1 cellular context compared by ENCODE assay signal in the genomic region with DNA sequence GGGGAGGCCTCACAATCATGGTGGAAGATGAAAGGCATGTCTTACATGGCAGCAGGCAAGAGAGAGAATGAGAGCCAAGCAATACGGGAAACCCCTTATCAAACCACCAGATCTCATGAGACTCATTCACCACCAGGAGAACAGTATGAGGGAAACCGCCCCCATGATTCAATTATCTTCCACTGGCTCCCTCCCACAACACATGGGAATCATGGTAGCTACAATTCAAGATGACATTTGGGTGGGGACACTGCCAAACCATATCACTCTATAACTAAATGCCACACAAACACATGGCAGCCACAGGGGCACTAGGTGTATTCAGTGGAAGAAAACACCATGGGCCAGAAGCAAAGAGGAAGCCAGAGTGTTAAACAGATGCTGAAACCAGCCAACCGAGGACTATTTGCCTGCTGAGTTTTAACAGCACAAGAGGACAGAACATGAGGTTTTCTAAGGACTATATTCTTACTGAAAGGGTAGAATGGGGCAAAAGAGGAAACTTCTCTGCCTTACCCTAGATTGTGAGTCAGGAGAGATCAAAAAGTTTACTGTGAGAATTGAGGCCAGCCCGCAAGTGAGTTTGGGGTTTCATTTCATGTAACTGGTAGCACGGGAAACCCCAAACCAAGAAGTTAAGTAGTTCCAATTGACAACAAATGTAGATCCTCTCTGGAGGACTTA.
TF ChIP-seq lines count a peak whose summit lies in the region.

No MANE protein-coding gene starts in this region.

TF ChIP-seq in IMR-90, 13 proteins besides CTCF, POLR2A, EP300 and RAD21 (continued from another document):
- TF ChIP-seq, protein P1, sequence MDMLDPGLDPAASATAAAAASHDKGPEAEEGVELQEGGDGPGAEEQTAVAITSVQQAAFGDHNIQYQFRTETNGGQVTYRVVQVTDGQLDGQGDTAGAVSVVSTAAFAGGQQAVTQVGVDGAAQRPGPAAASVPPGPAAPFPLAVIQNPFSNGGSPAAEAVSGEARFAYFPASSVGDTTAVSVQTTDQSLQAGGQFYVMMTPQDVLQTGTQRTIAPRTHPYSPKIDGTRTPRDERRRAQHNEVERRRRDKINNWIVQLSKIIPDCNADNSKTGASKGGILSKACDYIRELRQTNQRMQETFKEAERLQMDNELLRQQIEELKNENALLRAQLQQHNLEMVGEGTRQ (IDR thresholded peaks at IDR 0.05; ENCODE audit: low read depth, low read length): no peak
- no peak for TF ChIP-seq MAZ (IDR thresholded peaks at IDR 0.05; ENCODE audit: borderline replicate concordance, low read depth, low read length)
- TF ChIP-seq MXI1 (IDR thresholded peaks at IDR 0.05; ENCODE audit: borderline replicate concordance, low read depth, low read length): no peak
- TF ChIP-seq, protein P2, sequence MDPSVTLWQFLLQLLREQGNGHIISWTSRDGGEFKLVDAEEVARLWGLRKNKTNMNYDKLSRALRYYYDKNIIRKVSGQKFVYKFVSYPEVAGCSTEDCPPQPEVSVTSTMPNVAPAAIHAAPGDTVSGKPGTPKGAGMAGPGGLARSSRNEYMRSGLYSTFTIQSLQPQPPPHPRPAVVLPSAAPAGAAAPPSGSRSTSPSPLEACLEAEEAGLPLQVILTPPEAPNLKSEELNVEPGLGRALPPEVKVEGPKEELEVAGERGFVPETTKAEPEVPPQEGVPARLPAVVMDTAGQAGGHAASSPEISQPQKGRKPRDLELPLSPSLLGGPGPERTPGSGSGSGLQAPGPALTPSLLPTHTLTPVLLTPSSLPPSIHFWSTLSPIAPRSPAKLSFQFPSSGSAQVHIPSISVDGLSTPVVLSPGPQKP (IDR thresholded peaks at IDR 0.05; ENCODE audit: borderline replicate concordance, low read depth, low read length): no peak
- TF ChIP-seq RFX5 (IDR thresholded peaks at IDR 0.05; ENCODE audit: low read depth, low read length): no peak
- no peak for TF ChIP-seq NFE2L2 (IDR thresholded peaks at IDR 0.05; ENCODE audit: low read depth, low read length)
- no peak for TF ChIP-seq CHD1 (IDR thresholded peaks at IDR 0.05; ENCODE audit: low read depth, low read length)
- TF ChIP-seq FOS (IDR thresholded peaks at IDR 0.05; ENCODE audit: low read depth, low read length): no peak
- no peak for TF ChIP-seq SMC3 (IDR thresholded peaks at IDR 0.05; ENCODE audit: low read depth, low read length)
- TF ChIP-seq CEBPB (IDR thresholded peaks at IDR 0.05; ENCODE audit: low read depth, low read length): no peak
